1 cellular context compared by ENCODE assay signal in the genomic region with DNA sequence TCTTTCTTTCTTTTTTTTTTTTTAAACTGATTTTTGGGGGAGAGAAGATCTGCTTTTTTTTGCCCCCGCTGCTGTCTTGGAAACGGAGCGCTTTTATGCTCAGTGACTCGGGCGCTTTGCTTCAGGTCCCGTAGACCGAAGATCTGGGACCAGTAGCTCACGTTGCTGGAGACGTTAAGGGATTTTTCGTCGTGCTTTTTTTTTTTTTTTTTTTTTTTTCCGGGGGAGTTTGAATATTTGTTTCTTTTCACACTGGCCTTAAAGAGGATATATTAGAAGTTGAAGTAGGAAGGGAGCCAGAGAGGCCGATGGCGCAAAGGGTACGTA.
TF ChIP-seq lines count a peak whose summit lies in the region.

No MANE protein-coding gene starts in this region.

TF ChIP-seq in IMR-90, 13 proteins besides CTCF, POLR2A, EP300 and RAD21 (continued from another document):
- TF ChIP-seq BHLHE40 (IDR thresholded peaks at IDR 0.05; ENCODE audit: low read depth, low read length) (no peak), MAFK (IDR thresholded peaks at IDR 0.05; ENCODE audit: low read depth, low read length) (no peak)
